29 cellular contexts compared by ENCODE assay signal in genomic region chr17:33640629-33641028, GRCh38.
"Had no signal": no experiment of that assay in that cellular context is flagged by ENCODE, and none has a peak within 500 bp of the region (broad histone marks: within the 10 kb centered on the region; RNA-seq: fewer than 3 reads in every experiment).

No MANE protein-coding gene starts in this region.

- H3K27me3 ChIP-seq: colonic mucosa, gastrocnemius medialis, testis, transverse colon had no signal

- DNase-seq: activated CD4-positive, alpha-beta T cell treated with anti-CD3 and anti-CD28 coated beads for 36 hours; activated CD4-positive, CD25-positive, alpha-beta regulatory T cell; activated CD8-positive, alpha-beta memory T cell treated with anti-CD3 and anti-CD28 coated beads, Interleukin-2, amount 10 ng/mL, durations not matched to agents 7 days and 5 days; activated CD8-positive, alpha-beta T cell treated with anti-CD3 and anti-CD28 coated beads, Interleukin-2, amount 10 ng/mL, durations not matched to agents 7 days and 5 days; activated effector memory CD4-positive, alpha-beta T cell treated with Interleukin-2 at 50 U/mL for 16 hours; activated naive CD4-positive, alpha-beta T cell treated with Interleukin-2 at 50 U/mL for 16 hours; activated T-cell treated with anti-CD3 and anti-CD28 coated beads for 4 hours; activated T-cell treated with anti-CD3 and anti-CD28 coated beads, Interleukin-2, amount 50 U/mL, for 72 hours; anterior cingulate cortex; cerebellar nuclear complex; colonic mucosa; effector memory CD4-positive, alpha-beta T cell; erythroblast; gastrocnemius medialis; head of caudate nucleus; hippocampal formation; mammary epithelial cell; naive thymus-derived CD8-positive, alpha-beta T cell; stimulated activated CD4-positive, alpha-beta T cell treated with anti-CD3 and anti-CD28 coated beads, Interleukin-12 subunit alpha, Interleukin-12 subunit beta, amount 100 ng/mL, for 4 hours; stimulated activated CD4-positive, alpha-beta T cell treated with anti-CD3 and anti-CD28 coated beads, Interleukin-4, amount 100 ng/mL, for 1 hour; stimulated activated naive CD8-positive, alpha-beta T cell treated with anti-CD3 and anti-CD28 coated beads, Interleukin-15, Interleukin-2, amounts not matched to agents 100 U/mL and 50 U/mL, for 24 hours; T-helper 1 cell; testis; transverse colon had no signal

- H3K9me3 ChIP-seq: colonic mucosa, gastrocnemius medialis, testis, transverse colon had no signal

- H3K27me3 Mint-ChIP-seq: activated CD4-positive, alpha-beta T cell treated with anti-CD3 and anti-CD28 coated beads for 36 hours had no signal

- H3K36me3 Mint-ChIP-seq: mesothelial cell of epicardium had no signal

- H3K4me1 ChIP-seq: colonic mucosa, gastrocnemius medialis, testis, transverse colon had no signal

- H3K27ac ChIP-seq: colonic mucosa, gastrocnemius medialis, skin epidermis, testis, transverse colon had no signal

- H3K4me3 ChIP-seq: colonic mucosa, gastrocnemius medialis, skin epidermis, testis, transverse colon had no signal

- H3K36me3 ChIP-seq: colonic mucosa, gastrocnemius medialis, transverse colon had no signal

- H3K27ac Mint-ChIP-seq: activated CD4-positive, alpha-beta T cell treated with anti-CD3 and anti-CD28 coated beads for 36 hours; activated CD8-positive, alpha-beta memory T cell treated with anti-CD3 and anti-CD28 coated beads, Interleukin-2, amount 10 ng/mL, durations not matched to agents 7 days and 5 days; activated CD8-positive, alpha-beta T cell treated with anti-CD3 and anti-CD28 coated beads, Interleukin-2, amount 10 ng/mL, durations not matched to agents 7 days and 5 days; activated naive CD8-positive, alpha-beta T cell; activated T-cell treated with anti-CD3 and anti-CD28 coated beads, Interleukin-2, amount 50 U/mL, for 72 hours; mesothelial cell of epicardium; naive thymus-derived CD8-positive, alpha-beta T cell; T-helper 2 cell treated with Interferon-gamma antibody and Interleukin-4, amounts not matched to agents 5 μg/mL and 100 μg/mL, for 36 hours had no signal

- ATAC-seq: activated CD4-positive, alpha-beta T cell treated with anti-CD3 and anti-CD28 coated beads for 36 hours; activated CD8-positive, alpha-beta memory T cell treated with anti-CD3 and anti-CD28 coated beads, Interleukin-2, amount 10 ng/mL, durations not matched to agents 7 days and 5 days; activated CD8-positive, alpha-beta T cell treated with anti-CD3 and anti-CD28 coated beads, Interleukin-2, amount 10 ng/mL, durations not matched to agents 7 days and 5 days; activated T-cell treated with anti-CD3 and anti-CD28 coated beads, Interleukin-2, amount 50 U/mL, for 72 hours; gastrocnemius medialis; naive thymus-derived CD8-positive, alpha-beta T cell; sciatic nerve; stimulated activated naive CD8-positive, alpha-beta T cell treated with anti-CD3 and anti-CD28 coated beads, Interleukin-15, Interleukin-2, amounts not matched to agents 100 U/mL and 50 U/mL, for 24 hours had no signal

- H3K4me3 Mint-ChIP-seq: activated CD4-positive, alpha-beta T cell treated with anti-CD3 and anti-CD28 coated beads for 36 hours; activated CD8-positive, alpha-beta memory T cell treated with anti-CD3 and anti-CD28 coated beads, Interleukin-2, amount 10 ng/mL, durations not matched to agents 7 days and 5 days; activated CD8-positive, alpha-beta T cell treated with anti-CD3 and anti-CD28 coated beads, Interleukin-2, amount 10 ng/mL, durations not matched to agents 7 days and 5 days; activated naive CD8-positive, alpha-beta T cell; activated T-cell treated with anti-CD3 and anti-CD28 coated beads, Interleukin-2, amount 50 U/mL, for 72 hours; mesothelial cell of epicardium; naive thymus-derived CD8-positive, alpha-beta T cell; T-helper 2 cell treated with Interferon-gamma antibody and Interleukin-4, amounts not matched to agents 5 μg/mL and 100 μg/mL, for 36 hours had no signal
